Comparison of ENCODE assay signal across 9 cellular contexts in genomic region chr19:15551183-15552004, GRCh38. TPM values are rescaled to one million over a fixed set of nuclear protein-coding genes. Genes with fewer than 3 reads are reported as not detected.
DNase-seq lines count a peak whose midpoint lies in the region; ATAC-seq and TF ChIP-seq lines count a peak whose summit lies in the region.
"Had no signal": no experiment of that assay in that cellular context is flagged by ENCODE, and none has a peak within 500 bp of the region (broad histone marks: within the 10 kb centered on the region; RNA-seq: fewer than 3 reads in every experiment).

No MANE protein-coding gene starts in this region.

- intact Hi-C loops in heart left ventricle (cut with DNase I) = loop anchor here in 8 of 10 donors (5.0 to 10.0 kb wide), 7 partner anchors 67 to 459 kb away; no protein-coding TSS in a partner anchor
- intact Hi-C loops in Right ventricle myocardium inferior (cut with DNase I) = loop anchor here (10.0 kb wide), 1 partner anchor 97 kb away; no protein-coding TSS in a partner anchor
- intact Hi-C loops in vagina (cut with DNase I) = loop anchor here (5.0 to 10.0 kb wide), 3 partner anchors 97 to 374 kb away; no protein-coding TSS in a partner anchor

- H3K4me1 ChIP-seq in heart left ventricle = peaks cover 0 to 22% (median 14%) of the 10 kb centered on the region in 12 donors
- H3K4me1 ChIP-seq in vagina = peaks cover 22% of the 10 kb centered on the region

- DNase-seq in heart left ventricle (peak in 3 of 5 donors; percentile 20 to 35 (median 31)), Right ventricle myocardium inferior (ENCODE audit: missing footprints) (no peak), retina (peak; percentile 39), vagina (ENCODE audit: extremely low spot score in 2 of 2) (no peak), NCI-H1092 treated with DMSO at 0.1 percent for 48 hours (lab: John Stamatoyannopoulos, UW) (no peak)
- peak; percentile 65 to 69 for DNase-seq in activated CD4-positive, alpha-beta T cell treated with anti-CD3 and anti-CD28 coated beads for 4 hours
- DNase-seq in effector CD8-positive, alpha-beta T cell (lab: John Stamatoyannopoulos, UW) = peak; percentile 73

- no peak for ATAC-seq in heart left ventricle
- ATAC-seq in Right ventricle myocardium inferior = no peak
- ATAC-seq in HG02571 (IDR thresholded peaks at IDR 0.05; ENCODE audit: unreplicated experiment) = no peak

- H3K4me3 ChIP-seq in heart left ventricle (peak overlapping the region in 10 of 12 donors; percentile 12 to 51 (median 37)), vagina (peak overlapping the region; percentile 22 to 28)

- H3K27me3 ChIP-seq in heart left ventricle (peaks cover 7 to 45% (median 25%) of the 10 kb centered on the region in 9 donors), vagina (no peaks in the 10 kb centered on the region)

- WGBS in heart left ventricle, 4 donors = 3 to 5% (median 4%) methylated on average over 26 to 41 of the region's 41 CpGs

- H3K36me3 ChIP-seq in heart left ventricle = no peaks in the 10 kb centered on the region
- no peaks in the 10 kb centered on the region for H3K36me3 ChIP-seq in vagina

- TF ChIP-seq CTCF in heart left ventricle (IDR thresholded peaks at IDR 0.05) (peak in 1 of 12 donors; percentile 1), vagina (IDR thresholded peaks at IDR 0.05) (no peak)

- H3K9me3 ChIP-seq in heart left ventricle = no peaks in the 10 kb centered on the region
- H3K9me3 ChIP-seq in vagina = no peaks in the 10 kb centered on the region

- TF ChIP-seq POLR2A in heart left ventricle (IDR thresholded peaks at IDR 0.05) = no peak
- no peak for TF ChIP-seq POLR2A in vagina (IDR thresholded peaks at IDR 0.05)

- H3K27ac ChIP-seq in heart left ventricle (no peak overlapping the region), vagina (no peak overlapping the region)

RNA-seq across cellular contexts. Expression of gene CYP4F22, which starts 43.1 kb away (rescaled TPM):
- total RNA-seq in heart left ventricle (under 1 TPM in 1 of 9 donors, not detected in 8; 0.29 TPM), Right ventricle myocardium inferior (not detected), vagina (12.3 TPM)
- not detected for polyA plus RNA-seq in heart left ventricle
- total RNA-seq: dermis microvascular lymphatic vessel endothelial cell had no signal

Comparison
In these comparisons a context has a peak if more than half of its experiments do, and no peak if none do; other contexts are left out.
1. DNase-seq: peak in heart left ventricle (3 of 5), activated CD4-positive, alpha-beta T cell treated with anti-CD3 and anti-CD28 coated beads for 4 hours (2 of 2), effector CD8-positive, alpha-beta T cell (single experiment) and retina (single experiment); none in Right ventricle myocardium inferior (single experiment), vagina (0 of 2) and NCI-H1092 treated with DMSO at 0.1 percent for 48 hours (single experiment).
2. RNA of gene CYP4F22, which starts 43.1 kb away (total RNA-seq): 12.3 TPM in vagina (single experiment); not detected in Right ventricle myocardium inferior (single experiment) and 0.29 TPM in heart left ventricle; every median in the first group is over 10 times any median in the second.